14 cellular contexts compared by ENCODE assay signal in the genomic region with DNA sequence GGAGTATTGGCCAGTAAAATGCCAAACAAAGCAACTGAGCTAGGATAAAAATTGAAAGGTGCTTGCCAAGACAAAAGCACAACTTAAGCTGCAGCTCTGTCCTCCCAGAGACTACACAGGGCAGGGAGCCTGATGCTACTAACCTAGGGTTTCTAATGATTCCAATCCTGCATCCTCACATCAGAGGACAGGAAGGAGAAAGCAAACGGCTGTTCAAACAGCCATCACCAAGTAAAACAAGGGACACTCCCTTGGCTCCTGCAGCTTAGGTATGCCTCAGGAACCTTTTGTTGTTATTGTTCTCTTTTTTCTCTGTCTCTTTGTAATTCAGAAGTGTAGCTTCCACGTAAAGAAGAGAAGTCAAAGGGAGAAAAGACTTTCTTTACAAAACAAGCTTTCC.
DNase-seq lines count a peak whose midpoint lies in the region; ATAC-seq and TF ChIP-seq lines count a peak whose summit lies in the region.
"Had no signal": no experiment of that assay in that cellular context is flagged by ENCODE, and none has a peak within 500 bp of the region (broad histone marks: within the 10 kb centered on the region; RNA-seq: fewer than 3 reads in every experiment).

No MANE protein-coding gene starts in this region.

- CTCF ChIA-PET in GM10248 (lab: Yijun Ruan, JAX) = interaction anchor here (1.4 kb wide), 1 partner anchor 19 kb away, joined by 3 read pairs; no protein-coding TSS in a partner anchor

- no peaks in the 10 kb centered on the region for H3K9me3 Mint-ChIP-seq in GM23338
- H3K9me3 Mint-ChIP-seq in memory B cell = no peaks in the 10 kb centered on the region
- H3K9me3 Mint-ChIP-seq: activated CD4-positive, alpha-beta memory T cell treated with anti-CD3 and anti-CD28 coated beads, Interleukin-2, amount 10 ng/mL, durations not matched to agents 7 days and 5 days had no signal

- H3K27me3 Mint-ChIP-seq in GM23338 (ENCODE audit: insufficient read depth, low read depth, poor library complexity) (no peaks in the 10 kb centered on the region), memory B cell (peaks cover 4% of the 10 kb centered on the region)

- H3K36me3 Mint-ChIP-seq in GM23338 (ENCODE audit: low read depth) (no peaks in the 10 kb centered on the region), memory B cell (no peaks in the 10 kb centered on the region)

- no peaks in the 10 kb centered on the region for H3F3A ChIP-seq in GM23338 (replicated peaks; ENCODE audit: low read depth)

- H3K4me2 ChIP-seq in GM23338 = peak overlapping the region; percentile 33

- H3K4me1 ChIP-seq in GM23338 (ENCODE audit: insufficient read depth) = peaks cover 44% of the 10 kb centered on the region

- H3K4me3 ChIP-seq in GM23338 = no peak overlapping the region

- peak overlapping the region; percentile 80 for H3K27ac ChIP-seq in GM23338 (ENCODE audit: low read depth)

- H3K4me1 Mint-ChIP-seq in GM23338 = peaks cover 68% of the 10 kb centered on the region
- peaks cover 13% of the 10 kb centered on the region for H3K4me1 Mint-ChIP-seq in memory B cell

- H4K20me1 ChIP-seq in GM23338 (replicated peaks; ENCODE audit: insufficient read depth) = no peaks in the 10 kb centered on the region

- ATAC-seq in GM23338 (peak; percentile 98), memory B cell (ENCODE audit: low read depth) (no peak)

- DNase-seq in GM23338 (ENCODE audit: low spot score) (peak; percentile 93), NCI-H1417 (lab: John Stamatoyannopoulos, UW) (peak; percentile 4 to 93 (median 77)), SHP77 (lab: John Stamatoyannopoulos, UW) (peak; percentile 40 to 67), memory B cell (ENCODE audit: low spot score in 2 of 2) (no peak), GM10248 (ENCODE audit: extremely low spot score) (no peak), hepatic stellate cell (ENCODE audit: low spot score) (no peak)
- no peak for DNase-seq in stimulated activated CD4-positive, alpha-beta T cell treated with anti-CD3 and anti-CD28 coated beads, Interleukin-2, amount 100 ng/mL, for 24 hours
- DNase-seq in stimulated activated CD4-positive, alpha-beta T cell treated with anti-CD3 and anti-CD28 coated beads, Interleukin-2, amount 100 ng/mL, for 48 hours = no peak
- DNase-seq: activated CD4-positive, alpha-beta memory T cell treated with anti-CD3 and anti-CD28 coated beads, Interleukin-2, amount 10 ng/mL, durations not matched to agents 7 days and 5 days; activated effector memory CD4-positive, alpha-beta T cell treated with Interleukin-2 at 50 U/mL for 16 hours; GDM1; midbrain; small intestine; T-helper 9 cell had no signal

- no peak overlapping the region for H2AFZ ChIP-seq in GM23338

- H3K9me2 ChIP-seq in GM23338 (ENCODE audit: insufficient read depth) = no peaks in the 10 kb centered on the region

- POLR2A ChIA-PET in GM10248 (lab: Yijun Ruan, JAX) = no interaction called here

- TF ChIP-seq CTCF in GM23338 (conservative IDR thresholded peaks at IDR 0.05; ENCODE audit: low read depth in 2 of 2) = no peak
- TF ChIP-seq CTCF in GM10248 (IDR thresholded peaks at IDR 0.05; ENCODE audit: control extremely low read depth, extremely low read depth, low read depth, missing control alignments) = no peak

- H3K36me3 ChIP-seq in GM23338 (ENCODE audit: insufficient read depth) = no peaks in the 10 kb centered on the region

- no peaks in the 10 kb centered on the region for H3K27me3 ChIP-seq in GM23338 (ENCODE audit: insufficient read depth)

- H3K4me3 Mint-ChIP-seq in GM23338 (0 out of 3 replicates have a peak overlapping the region, but pooled peaks have one; percentile 20), memory B cell (no peak overlapping the region)
- H3K4me3 Mint-ChIP-seq: activated CD4-positive, alpha-beta memory T cell treated with anti-CD3 and anti-CD28 coated beads, Interleukin-2, amount 10 ng/mL, durations not matched to agents 7 days and 5 days had no signal

- H3K27ac Mint-ChIP-seq in GM23338 = no peak overlapping the region
- peak overlapping the region; percentile 4 for H3K27ac Mint-ChIP-seq in memory B cell
- H3K27ac Mint-ChIP-seq: activated CD4-positive, alpha-beta memory T cell treated with anti-CD3 and anti-CD28 coated beads, Interleukin-2, amount 10 ng/mL, durations not matched to agents 7 days and 5 days had no signal

- H3K79me2 ChIP-seq in GM23338 (replicated peaks; ENCODE audit: insufficient read depth) = peaks cover 77% of the 10 kb centered on the region

TF ChIP-seq in GM23338, 12 proteins besides CTCF, POLR2A, EP300 and RAD21 (continues in another document):
- no peak for TF ChIP-seq EZH2 (IDR thresholded peaks at IDR 0.05; ENCODE audit: low read depth, unreplicated experiment)
- TF ChIP-seq, protein P1, sequence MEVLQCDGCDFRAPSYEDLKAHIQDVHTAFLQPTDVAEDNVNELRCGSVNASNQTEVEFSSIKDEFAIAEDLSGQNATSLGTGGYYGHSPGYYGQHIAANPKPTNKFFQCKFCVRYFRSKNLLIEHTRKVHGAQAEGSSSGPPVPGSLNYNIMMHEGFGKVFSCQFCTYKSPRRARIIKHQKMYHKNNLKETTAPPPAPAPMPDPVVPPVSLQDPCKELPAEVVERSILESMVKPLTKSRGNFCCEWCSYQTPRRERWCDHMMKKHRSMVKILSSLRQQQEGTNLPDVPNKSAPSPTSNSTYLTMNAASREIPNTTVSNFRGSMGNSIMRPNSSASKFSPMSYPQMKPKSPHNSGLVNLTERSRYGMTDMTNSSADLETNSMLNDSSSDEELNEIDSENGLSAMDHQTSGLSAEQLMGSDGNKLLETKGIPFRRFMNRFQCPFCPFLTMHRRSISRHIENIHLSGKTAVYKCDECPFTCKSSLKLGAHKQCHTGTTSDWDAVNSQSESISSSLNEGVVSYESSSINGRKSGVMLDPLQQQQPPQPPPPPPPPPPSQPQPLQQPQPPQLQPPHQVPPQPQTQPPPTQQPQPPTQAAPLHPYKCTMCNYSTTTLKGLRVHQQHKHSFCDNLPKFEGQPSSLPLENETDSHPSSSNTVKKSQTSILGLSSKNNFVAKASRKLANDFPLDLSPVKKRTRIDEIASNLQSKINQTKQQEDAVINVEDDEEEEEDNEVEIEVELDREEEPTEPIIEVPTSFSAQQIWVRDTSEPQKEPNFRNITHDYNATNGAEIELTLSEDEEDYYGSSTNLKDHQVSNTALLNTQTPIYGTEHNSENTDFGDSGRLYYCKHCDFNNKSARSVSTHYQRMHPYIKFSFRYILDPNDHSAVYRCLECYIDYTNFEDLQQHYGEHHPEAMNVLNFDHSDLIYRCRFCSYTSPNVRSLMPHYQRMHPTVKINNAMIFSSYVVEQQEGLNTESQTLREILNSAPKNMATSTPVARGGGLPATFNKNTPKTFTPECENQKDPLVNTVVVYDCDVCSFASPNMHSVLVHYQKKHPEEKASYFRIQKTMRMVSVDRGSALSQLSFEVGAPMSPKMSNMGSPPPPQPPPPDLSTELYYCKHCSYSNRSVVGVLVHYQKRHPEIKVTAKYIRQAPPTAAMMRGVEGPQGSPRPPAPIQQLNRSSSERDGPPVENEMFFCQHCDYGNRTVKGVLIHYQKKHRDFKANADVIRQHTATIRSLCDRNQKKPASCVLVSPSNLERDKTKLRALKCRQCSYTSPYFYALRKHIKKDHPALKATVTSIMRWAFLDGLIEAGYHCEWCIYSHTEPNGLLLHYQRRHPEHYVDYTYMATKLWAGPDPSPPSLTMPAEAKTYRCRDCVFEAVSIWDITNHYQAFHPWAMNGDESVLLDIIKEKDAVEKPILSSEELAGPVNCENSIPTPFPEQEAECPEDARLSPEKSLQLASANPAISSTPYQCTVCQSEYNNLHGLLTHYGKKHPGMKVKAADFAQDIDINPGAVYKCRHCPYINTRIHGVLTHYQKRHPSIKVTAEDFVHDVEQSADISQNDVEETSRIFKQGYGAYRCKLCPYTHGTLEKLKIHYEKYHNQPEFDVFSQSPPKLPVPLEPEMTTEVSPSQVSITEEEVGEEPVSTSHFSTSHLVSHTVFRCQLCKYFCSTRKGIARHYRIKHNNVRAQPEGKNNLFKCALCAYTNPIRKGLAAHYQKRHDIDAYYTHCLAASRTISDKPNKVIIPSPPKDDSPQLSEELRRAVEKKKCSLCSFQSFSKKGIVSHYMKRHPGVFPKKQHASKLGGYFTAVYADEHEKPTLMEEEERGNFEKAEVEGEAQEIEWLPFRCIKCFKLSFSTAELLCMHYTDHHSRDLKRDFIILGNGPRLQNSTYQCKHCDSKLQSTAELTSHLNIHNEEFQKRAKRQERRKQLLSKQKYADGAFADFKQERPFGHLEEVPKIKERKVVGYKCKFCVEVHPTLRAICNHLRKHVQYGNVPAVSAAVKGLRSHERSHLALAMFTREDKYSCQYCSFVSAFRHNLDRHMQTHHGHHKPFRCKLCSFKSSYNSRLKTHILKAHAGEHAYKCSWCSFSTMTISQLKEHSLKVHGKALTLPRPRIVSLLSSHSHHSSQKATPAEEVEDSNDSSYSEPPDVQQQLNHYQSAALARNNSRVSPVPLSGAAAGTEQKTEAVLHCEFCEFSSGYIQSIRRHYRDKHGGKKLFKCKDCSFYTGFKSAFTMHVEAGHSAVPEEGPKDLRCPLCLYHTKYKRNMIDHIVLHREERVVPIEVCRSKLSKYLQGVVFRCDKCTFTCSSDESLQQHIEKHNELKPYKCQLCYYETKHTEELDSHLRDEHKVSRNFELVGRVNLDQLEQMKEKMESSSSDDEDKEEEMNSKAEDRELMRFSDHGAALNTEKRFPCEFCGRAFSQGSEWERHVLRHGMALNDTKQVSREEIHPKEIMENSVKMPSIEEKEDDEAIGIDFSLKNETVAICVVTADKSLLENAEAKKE (CRISPR knock-in tag; IDR thresholded peaks at IDR 0.05) = peak; percentile 83
- TF ChIP-seq ZNF331 (CRISPR knock-in tag; IDR thresholded peaks at IDR 0.05; ENCODE audit: low read depth) = no peak
- TF ChIP-seq POLR2AphosphoS5 (IDR thresholded peaks at IDR 0.05; ENCODE audit: low read depth) = peak; percentile 34; the same call in 1 of the 2 replicates
- TF ChIP-seq CREB1 (CRISPR knock-in tag; IDR thresholded peaks at IDR 0.05; ENCODE audit: low read depth) = 0 out of 2 replicates have a peak, but pooled peaks have one; percentile 17
- peak; percentile 53; the same call in 1 of the 2 replicates for TF ChIP-seq NANOG (IDR thresholded peaks at IDR 0.05; ENCODE audit: borderline replicate concordance)
- TF ChIP-seq EZH2phosphoT487 (IDR thresholded peaks at IDR 0.05; ENCODE audit: unreplicated experiment) = no peak
- TF ChIP-seq JUNB (IDR thresholded peaks at IDR 0.05; ENCODE audit: unreplicated experiment) = no peak

Comparison
In these comparisons a context has a peak if more than half of its experiments do, and no peak if none do; other contexts are left out.
1. DNase-seq: peak in GM23338 (single experiment), NCI-H1417 (3 of 3) and SHP77 (2 of 2); none in memory B cell (0 of 2), GM10248 (single experiment), stimulated activated CD4-positive, alpha-beta T cell treated with anti-CD3 and anti-CD28 coated beads, Interleukin-2, amount 100 ng/mL, for 24 hours (0 of 2), stimulated activated CD4-positive, alpha-beta T cell treated with anti-CD3 and anti-CD28 coated beads, Interleukin-2, amount 100 ng/mL, for 48 hours (0 of 2) and hepatic stellate cell (single experiment).